ENCODE assay signal across 1 cellular context in the genomic region with DNA sequence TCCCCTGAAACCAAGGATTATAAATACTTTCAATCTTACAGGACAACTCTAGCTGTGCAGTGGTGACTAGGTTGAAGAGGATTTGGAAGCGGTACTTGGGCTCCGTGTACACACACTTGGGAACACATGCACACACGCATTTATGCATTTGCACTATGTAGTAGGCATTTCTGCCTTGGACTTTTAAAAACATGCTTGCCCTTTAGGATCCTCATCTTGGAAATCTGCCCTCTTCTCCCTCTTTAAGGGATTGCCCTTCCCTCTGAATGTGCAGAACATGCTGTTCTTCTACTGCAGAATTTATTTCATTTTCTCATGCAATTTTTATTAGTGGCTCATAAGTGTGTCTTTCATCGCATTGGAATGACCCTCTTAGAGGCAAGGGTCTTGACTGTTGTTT.
TF ChIP-seq lines count a peak whose summit lies in the region.

No MANE protein-coding gene starts in this region.

TF ChIP-seq in GM23338, 12 proteins besides CTCF, POLR2A, EP300 and RAD21:
- TF ChIP-seq, protein P1, sequence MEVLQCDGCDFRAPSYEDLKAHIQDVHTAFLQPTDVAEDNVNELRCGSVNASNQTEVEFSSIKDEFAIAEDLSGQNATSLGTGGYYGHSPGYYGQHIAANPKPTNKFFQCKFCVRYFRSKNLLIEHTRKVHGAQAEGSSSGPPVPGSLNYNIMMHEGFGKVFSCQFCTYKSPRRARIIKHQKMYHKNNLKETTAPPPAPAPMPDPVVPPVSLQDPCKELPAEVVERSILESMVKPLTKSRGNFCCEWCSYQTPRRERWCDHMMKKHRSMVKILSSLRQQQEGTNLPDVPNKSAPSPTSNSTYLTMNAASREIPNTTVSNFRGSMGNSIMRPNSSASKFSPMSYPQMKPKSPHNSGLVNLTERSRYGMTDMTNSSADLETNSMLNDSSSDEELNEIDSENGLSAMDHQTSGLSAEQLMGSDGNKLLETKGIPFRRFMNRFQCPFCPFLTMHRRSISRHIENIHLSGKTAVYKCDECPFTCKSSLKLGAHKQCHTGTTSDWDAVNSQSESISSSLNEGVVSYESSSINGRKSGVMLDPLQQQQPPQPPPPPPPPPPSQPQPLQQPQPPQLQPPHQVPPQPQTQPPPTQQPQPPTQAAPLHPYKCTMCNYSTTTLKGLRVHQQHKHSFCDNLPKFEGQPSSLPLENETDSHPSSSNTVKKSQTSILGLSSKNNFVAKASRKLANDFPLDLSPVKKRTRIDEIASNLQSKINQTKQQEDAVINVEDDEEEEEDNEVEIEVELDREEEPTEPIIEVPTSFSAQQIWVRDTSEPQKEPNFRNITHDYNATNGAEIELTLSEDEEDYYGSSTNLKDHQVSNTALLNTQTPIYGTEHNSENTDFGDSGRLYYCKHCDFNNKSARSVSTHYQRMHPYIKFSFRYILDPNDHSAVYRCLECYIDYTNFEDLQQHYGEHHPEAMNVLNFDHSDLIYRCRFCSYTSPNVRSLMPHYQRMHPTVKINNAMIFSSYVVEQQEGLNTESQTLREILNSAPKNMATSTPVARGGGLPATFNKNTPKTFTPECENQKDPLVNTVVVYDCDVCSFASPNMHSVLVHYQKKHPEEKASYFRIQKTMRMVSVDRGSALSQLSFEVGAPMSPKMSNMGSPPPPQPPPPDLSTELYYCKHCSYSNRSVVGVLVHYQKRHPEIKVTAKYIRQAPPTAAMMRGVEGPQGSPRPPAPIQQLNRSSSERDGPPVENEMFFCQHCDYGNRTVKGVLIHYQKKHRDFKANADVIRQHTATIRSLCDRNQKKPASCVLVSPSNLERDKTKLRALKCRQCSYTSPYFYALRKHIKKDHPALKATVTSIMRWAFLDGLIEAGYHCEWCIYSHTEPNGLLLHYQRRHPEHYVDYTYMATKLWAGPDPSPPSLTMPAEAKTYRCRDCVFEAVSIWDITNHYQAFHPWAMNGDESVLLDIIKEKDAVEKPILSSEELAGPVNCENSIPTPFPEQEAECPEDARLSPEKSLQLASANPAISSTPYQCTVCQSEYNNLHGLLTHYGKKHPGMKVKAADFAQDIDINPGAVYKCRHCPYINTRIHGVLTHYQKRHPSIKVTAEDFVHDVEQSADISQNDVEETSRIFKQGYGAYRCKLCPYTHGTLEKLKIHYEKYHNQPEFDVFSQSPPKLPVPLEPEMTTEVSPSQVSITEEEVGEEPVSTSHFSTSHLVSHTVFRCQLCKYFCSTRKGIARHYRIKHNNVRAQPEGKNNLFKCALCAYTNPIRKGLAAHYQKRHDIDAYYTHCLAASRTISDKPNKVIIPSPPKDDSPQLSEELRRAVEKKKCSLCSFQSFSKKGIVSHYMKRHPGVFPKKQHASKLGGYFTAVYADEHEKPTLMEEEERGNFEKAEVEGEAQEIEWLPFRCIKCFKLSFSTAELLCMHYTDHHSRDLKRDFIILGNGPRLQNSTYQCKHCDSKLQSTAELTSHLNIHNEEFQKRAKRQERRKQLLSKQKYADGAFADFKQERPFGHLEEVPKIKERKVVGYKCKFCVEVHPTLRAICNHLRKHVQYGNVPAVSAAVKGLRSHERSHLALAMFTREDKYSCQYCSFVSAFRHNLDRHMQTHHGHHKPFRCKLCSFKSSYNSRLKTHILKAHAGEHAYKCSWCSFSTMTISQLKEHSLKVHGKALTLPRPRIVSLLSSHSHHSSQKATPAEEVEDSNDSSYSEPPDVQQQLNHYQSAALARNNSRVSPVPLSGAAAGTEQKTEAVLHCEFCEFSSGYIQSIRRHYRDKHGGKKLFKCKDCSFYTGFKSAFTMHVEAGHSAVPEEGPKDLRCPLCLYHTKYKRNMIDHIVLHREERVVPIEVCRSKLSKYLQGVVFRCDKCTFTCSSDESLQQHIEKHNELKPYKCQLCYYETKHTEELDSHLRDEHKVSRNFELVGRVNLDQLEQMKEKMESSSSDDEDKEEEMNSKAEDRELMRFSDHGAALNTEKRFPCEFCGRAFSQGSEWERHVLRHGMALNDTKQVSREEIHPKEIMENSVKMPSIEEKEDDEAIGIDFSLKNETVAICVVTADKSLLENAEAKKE (CRISPR knock-in tag; IDR thresholded peaks at IDR 0.05) = no peak
- TF ChIP-seq NANOG (IDR thresholded peaks at IDR 0.05; ENCODE audit: borderline replicate concordance) = no peak
- TF ChIP-seq CREB1 (CRISPR knock-in tag; IDR thresholded peaks at IDR 0.05; ENCODE audit: low read depth) = no peak
